ENCODE assay signal across 1 cellular context in genomic region chr19:43675906-43676305, GRCh38.
TF ChIP-seq lines count a peak whose summit lies in the region.

No MANE protein-coding gene starts in this region.

TF ChIP-seq in H1, 55 proteins besides CTCF, POLR2A, EP300 and RAD21:
- TF ChIP-seq TAF1 (IDR thresholded peaks at IDR 0.05; ENCODE audit: low read depth, low read length) (no peak), NANOG (IDR thresholded peaks at IDR 0.05; ENCODE audit: insufficient read depth, low read depth, low read length, poor library complexity, severe bottlenecking) (no peak), SIX5 (IDR thresholded peaks at IDR 0.05; ENCODE audit: low read depth, low read length) (no peak), CBX8 (IDR thresholded peaks at IDR 0.05; ENCODE audit: borderline replicate concordance, low read depth, low read length) (no peak), POU5F1 (IDR thresholded peaks at IDR 0.05; ENCODE audit: low read depth, low read length) (no peak), FOSL1 (IDR thresholded peaks at IDR 0.05; ENCODE audit: insufficient read depth, low read depth, low read length) (no peak)
